In the genomic region with DNA sequence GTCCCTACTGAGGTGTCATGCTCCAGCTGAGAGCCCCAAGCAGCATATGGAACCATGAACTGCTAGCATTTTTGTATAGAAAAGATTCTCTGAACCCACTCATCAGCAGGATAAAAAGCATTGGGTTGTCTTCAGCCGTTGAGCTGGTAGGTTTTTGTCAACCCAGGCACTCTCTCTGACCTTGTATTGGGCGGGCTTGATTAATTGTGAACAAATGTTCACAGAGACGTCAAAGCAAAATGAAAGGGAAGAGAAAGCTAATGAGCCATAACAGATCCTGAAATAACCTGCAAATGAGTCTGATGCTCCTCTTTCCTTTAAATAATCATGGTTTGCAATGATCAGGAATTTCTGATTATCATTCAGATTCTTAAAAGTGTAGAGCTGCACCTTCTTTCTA, we compare ENCODE assay signal across 20 cellular contexts.
"Had no signal": no experiment of that assay in that cellular context is flagged by ENCODE, and none has a peak within 500 bp of the region (broad histone marks: within the 10 kb centered on the region; RNA-seq: fewer than 3 reads in every experiment).

No MANE protein-coding gene starts in this region.

- H3K27me3 Mint-ChIP-seq: activated CD4-positive, alpha-beta memory T cell treated with anti-CD3 and anti-CD28 coated beads, Interleukin-2, amount 10 ng/mL, durations not matched to agents 7 days and 5 days; activated naive CD4-positive, alpha-beta T cell treated with anti-CD3 and anti-CD28 coated beads, Interleukin-2, amount 10 ng/mL, durations not matched to agents 7 days and 5 days; activated naive CD8-positive, alpha-beta T cell treated with anti-CD3 and anti-CD28 coated beads for 36 hours had no signal

- ATAC-seq: activated CD4-positive, alpha-beta T cell treated with anti-CD3 and anti-CD28 coated beads for 36 hours; activated T-cell treated with anti-CD3 and anti-CD28 coated beads, Interleukin-2, amount 50 U/mL, for 72 hours; K562 had no signal

- H3K36me3 Mint-ChIP-seq: activated naive CD4-positive, alpha-beta T cell treated with anti-CD3 and anti-CD28 coated beads, Interleukin-2, amount 10 ng/mL, durations not matched to agents 7 days and 5 days; activated naive CD8-positive, alpha-beta T cell treated with anti-CD3 and anti-CD28 coated beads for 36 hours had no signal

- H3K4me3 Mint-ChIP-seq: activated CD4-positive, alpha-beta memory T cell treated with anti-CD3 and anti-CD28 coated beads, Interleukin-2, amount 10 ng/mL, durations not matched to agents 7 days and 5 days; activated CD4-positive, alpha-beta T cell treated with anti-CD3 and anti-CD28 coated beads for 36 hours; activated naive CD4-positive, alpha-beta T cell treated with anti-CD3 and anti-CD28 coated beads, Interleukin-2, amount 10 ng/mL, durations not matched to agents 7 days and 5 days; activated naive CD8-positive, alpha-beta T cell treated with anti-CD3 and anti-CD28 coated beads for 36 hours; activated T-cell treated with anti-CD3 and anti-CD28 coated beads, Interleukin-2, amount 50 U/mL, for 72 hours had no signal

- H3K9me3 Mint-ChIP-seq: activated CD4-positive, alpha-beta memory T cell treated with anti-CD3 and anti-CD28 coated beads, Interleukin-2, amount 10 ng/mL, durations not matched to agents 7 days and 5 days; activated naive CD8-positive, alpha-beta T cell treated with anti-CD3 and anti-CD28 coated beads for 36 hours; activated T-cell treated with anti-CD3 and anti-CD28 coated beads, Interleukin-2, amount 50 U/mL, for 72 hours; activated T-helper 2 cell treated with anti-CD3 and anti-CD28 coated beads, Interferon-gamma antibody, Interleukin-2, Interleukin-4, amounts not matched to agents 10 μg/mL and 5 μg/mL and 100 μg/mL, durations not matched to agents 14 hours and 24 hours and 36 hours had no signal

- FAIRE-seq: K562 had no signal

- H3K4me1 Mint-ChIP-seq: activated CD4-positive, alpha-beta memory T cell treated with anti-CD3 and anti-CD28 coated beads, Interleukin-2, amount 10 ng/mL, durations not matched to agents 7 days and 5 days; activated CD4-positive, alpha-beta T cell treated with anti-CD3 and anti-CD28 coated beads for 36 hours; activated naive CD4-positive, alpha-beta T cell treated with anti-CD3 and anti-CD28 coated beads, Interleukin-2, amount 10 ng/mL, durations not matched to agents 7 days and 5 days; activated naive CD8-positive, alpha-beta T cell treated with anti-CD3 and anti-CD28 coated beads for 36 hours had no signal

- H3K27ac ChIP-seq: SK-N-MC, WERI-Rb-1 had no signal

- H3K27ac Mint-ChIP-seq: activated CD4-positive, alpha-beta memory T cell treated with anti-CD3 and anti-CD28 coated beads, Interleukin-2, amount 10 ng/mL, durations not matched to agents 7 days and 5 days; activated CD4-positive, alpha-beta T cell treated with anti-CD3 and anti-CD28 coated beads for 36 hours; activated naive CD4-positive, alpha-beta T cell treated with anti-CD3 and anti-CD28 coated beads, Interleukin-2, amount 10 ng/mL, durations not matched to agents 7 days and 5 days; activated naive CD8-positive, alpha-beta T cell treated with anti-CD3 and anti-CD28 coated beads for 36 hours; activated T-cell treated with anti-CD3 and anti-CD28 coated beads, Interleukin-2, amount 50 U/mL, for 72 hours; activated T-helper 2 cell treated with anti-CD3 and anti-CD28 coated beads, Interferon-gamma antibody, Interleukin-2, Interleukin-4, amounts not matched to agents 10 μg/mL and 5 μg/mL and 100 μg/mL, durations not matched to agents 14 hours and 24 hours and 36 hours had no signal

- H3K36me3 ChIP-seq: WERI-Rb-1 had no signal

- H3K4me3 ChIP-seq: K562, SK-N-MC had no signal

- DNase-seq: activated CD4-positive, alpha-beta memory T cell treated with anti-CD3 and anti-CD28 coated beads, Interleukin-2, amount 10 ng/mL, durations not matched to agents 7 days and 5 days; activated CD4-positive, alpha-beta T cell treated with anti-CD3 and anti-CD28 coated beads for 36 hours; activated CD4-positive, alpha-beta T cell treated with anti-CD3 and anti-CD28 coated beads, Interleukin-2, amount 50 U/mL, for 1 hour; activated gamma-delta T cell treated with Interleukin-2 at 50 U/mL for 16 hours; activated naive CD4-positive, alpha-beta T cell treated with anti-CD3 and anti-CD28 coated beads, Interleukin-2, amount 10 ng/mL, durations not matched to agents 7 days and 5 days; activated naive CD8-positive, alpha-beta T cell treated with anti-CD3 and anti-CD28 coated beads for 36 hours; activated T-cell treated with anti-CD3 and anti-CD28 coated beads for 4 hours; activated T-cell treated with anti-CD3 and anti-CD28 coated beads, Interleukin-2, amount 50 U/mL, for 72 hours; Karpas-422; NCI-H1105 treated with DMSO at 0.1 percent for 48 hours; NCI-H146; NCI-H187 treated with DMSO at 0.1 percent for 48 hours; NCI-H2081 treated with DMSO at 0.1 percent for 48 hours; NCI-H524 treated with DMSO at 0.1 percent for 48 hours; NCI-H774; T-helper 1 cell; WERI-Rb-1 had no signal
